In genomic region chr1:26281971-26282693, GRCh38 we compare ENCODE assay signal across 9 cellular contexts. TPM values are rescaled to one million over a fixed set of nuclear protein-coding genes. Genes with fewer than 3 reads are reported as not detected.
DNase-seq lines count a peak whose midpoint lies in the region; ATAC-seq and TF ChIP-seq lines count a peak whose summit lies in the region.
"Had no signal": no experiment of that assay in that cellular context is flagged by ENCODE, and none has a peak within 500 bp of the region (broad histone marks: within the 10 kb centered on the region; RNA-seq: fewer than 3 reads in every experiment).

No MANE protein-coding gene starts in this region.

- no peaks in the 10 kb centered on the region for H3K27me3 ChIP-seq in CD4-positive, CD25-positive, alpha-beta regulatory T cell (ENCODE audit: control insufficient read depth, insufficient read depth, low read length)

- H3K9me3 ChIP-seq in CD4-positive, CD25-positive, alpha-beta regulatory T cell (ENCODE audit: control insufficient read depth in 2 of 2, low read length in 2 of 2): no peaks in the 10 kb centered on the region

- peak overlapping the region; percentile 91 to 96 (median 93) for H3K4me3 Mint-ChIP-seq in CD4-positive, CD25-positive, alpha-beta regulatory T cell
- peak overlapping the region; percentile 93 for H3K4me3 Mint-ChIP-seq in natural killer cell treated with Interleukin-12 subunit alpha and Interleukin-12 subunit beta and Interleukin-15 and Interleukin-18, amount 100 ng/mL, for 72 hours

- peaks cover 22% of the 10 kb centered on the region for H3K36me3 Mint-ChIP-seq in CD4-positive, CD25-positive, alpha-beta regulatory T cell
- H3K36me3 Mint-ChIP-seq in natural killer cell treated with Interleukin-12 subunit alpha and Interleukin-12 subunit beta and Interleukin-15 and Interleukin-18, amount 100 ng/mL, for 72 hours: no peaks in the 10 kb centered on the region

- no peaks in the 10 kb centered on the region for H3K27me3 Mint-ChIP-seq in CD4-positive, CD25-positive, alpha-beta regulatory T cell
- no peaks in the 10 kb centered on the region for H3K27me3 Mint-ChIP-seq in natural killer cell treated with Interleukin-12 subunit alpha and Interleukin-12 subunit beta and Interleukin-15 and Interleukin-18, amount 100 ng/mL, for 72 hours

- peak overlapping the region; percentile 77 for H3K4me3 ChIP-seq in CD4-positive, CD25-positive, alpha-beta regulatory T cell (ENCODE audit: low read depth, low read length)
- peak overlapping the region; percentile 8 to 86 for H3K4me3 ChIP-seq in cardiac fibroblast (replicated peaks in 1 of 2; ENCODE audit: low read depth in 2 of 2, low read length in 2 of 2)

- peaks cover 15% of the 10 kb centered on the region for H3K36me3 ChIP-seq in CD4-positive, CD25-positive, alpha-beta regulatory T cell (ENCODE audit: control insufficient read depth, insufficient read depth, low read length)

- ATAC-seq in CD4-positive, CD25-positive, alpha-beta regulatory T cell (ENCODE audit: low read depth in 2 of 2): no peak
- ATAC-seq in natural killer cell treated with Interleukin-12 subunit alpha and Interleukin-12 subunit beta and Interleukin-15 and Interleukin-18, amount 100 ng/mL, for 72 hours: no peak
- ATAC-seq in HG02973 (IDR thresholded peaks at IDR 0.05; ENCODE audit: unreplicated experiment): no peak

- peak overlapping the region; percentile 96 to 100 (median 99) for H3K27ac Mint-ChIP-seq in CD4-positive, CD25-positive, alpha-beta regulatory T cell
- H3K27ac Mint-ChIP-seq in natural killer cell treated with Interleukin-12 subunit alpha and Interleukin-12 subunit beta and Interleukin-15 and Interleukin-18, amount 100 ng/mL, for 72 hours: peak overlapping the region; percentile 87 to 89

- peaks cover 11 to 90% (median 54%) of the 10 kb centered on the region in 4 donors for H3K4me1 Mint-ChIP-seq in CD4-positive, CD25-positive, alpha-beta regulatory T cell
- H3K4me1 Mint-ChIP-seq in natural killer cell treated with Interleukin-12 subunit alpha and Interleukin-12 subunit beta and Interleukin-15 and Interleukin-18, amount 100 ng/mL, for 72 hours (ENCODE audit: low read depth in 2 of 2): peaks cover 71% of the 10 kb centered on the region in 2 donors

- no peak for TF ChIP-seq CTCF in cardiac fibroblast (IDR thresholded peaks at IDR 0.05; ENCODE audit: low read depth, low read length)

- peaks cover 97% of the 10 kb centered on the region for H3K4me1 ChIP-seq in CD4-positive, CD25-positive, alpha-beta regulatory T cell (ENCODE audit: control insufficient read depth, insufficient read depth, low read length, poor library complexity, severe bottlenecking)

- peak overlapping the region; percentile 93 for H3K27ac ChIP-seq in CD4-positive, CD25-positive, alpha-beta regulatory T cell (ENCODE audit: insufficient read depth, low read length, poor library complexity, severe bottlenecking)

- no peak for DNase-seq in CD4-positive, CD25-positive, alpha-beta regulatory T cell
- DNase-seq in MV-4-11 (lab: John Stamatoyannopoulos, UW) (peak; percentile 71), cardiac fibroblast (ENCODE audit: low read depth in 2 of 2) (peak in 1 of 2 donors; percentile 51), T1000 (lab: John Stamatoyannopoulos, UW) (no peak), NCI-H1092 treated with DMSO at 0.1 percent for 48 hours (lab: John Stamatoyannopoulos, UW) (no peak), LoVo (ENCODE audit: low spot score) (no peak)
- DNase-seq in natural killer cell treated with Interleukin-12 subunit alpha and Interleukin-12 subunit beta and Interleukin-15 and Interleukin-18, amount 100 ng/mL, for 72 hours (ENCODE audit: low spot score): no peak
- DNase-seq: effector CD4-positive, alpha-beta T cell had no signal

- H3K9me3 Mint-ChIP-seq in CD4-positive, CD25-positive, alpha-beta regulatory T cell: no peaks in the 10 kb centered on the region
- H3K9me3 Mint-ChIP-seq in natural killer cell treated with Interleukin-12 subunit alpha and Interleukin-12 subunit beta and Interleukin-15 and Interleukin-18, amount 100 ng/mL, for 72 hours: no peaks in the 10 kb centered on the region

RNA-seq across cellular contexts. Expression of gene SH3BGRL3, which starts 2.2 kb away (rescaled TPM):
- 404 TPM for total RNA-seq in CD4-positive, CD25-positive, alpha-beta regulatory T cell
- 1,000 to 10,000 TPM; 1,085 to 1,853 (median 1,299) TPM for polyA plus RNA-seq in CD4-positive, CD25-positive, alpha-beta regulatory T cell
- total RNA-seq in natural killer cell treated with Interleukin-12 subunit alpha and Interleukin-12 subunit beta and Interleukin-15 and Interleukin-18, amount 100 ng/mL, for 72 hours: 100 to 1,000 TPM; 203 to 249 TPM

RNA-seq across cellular contexts. Expression of gene UBXN11, which starts 24.3 kb away (rescaled TPM):
- total RNA-seq in CD4-positive, CD25-positive, alpha-beta regulatory T cell: 30.8 TPM
- polyA plus RNA-seq in CD4-positive, CD25-positive, alpha-beta regulatory T cell: 10 to 100 TPM in 3 of 4 donors, 1 to 10 TPM in 1; 8.1 to 15.2 (median 11.0) TPM
- 10 to 100 TPM in 1 of 2 donors, 1 to 10 TPM in 1; 9.9 to 24.8 TPM for total RNA-seq in natural killer cell treated with Interleukin-12 subunit alpha and Interleukin-12 subunit beta and Interleukin-15 and Interleukin-18, amount 100 ng/mL, for 72 hours

RNA-seq across cellular contexts. Expression of gene CD52, which starts 35.6 kb away (rescaled TPM):
- 1,528 TPM for total RNA-seq in CD4-positive, CD25-positive, alpha-beta regulatory T cell
- polyA plus RNA-seq in CD4-positive, CD25-positive, alpha-beta regulatory T cell: over 10,000 TPM in 2 of 4 donors, 1,000 to 10,000 TPM in 2; 9,467 to 12,173 (median 10,919) TPM
- 10 to 100 TPM in 1 of 2 donors, 1 to 10 TPM in 1; 8.1 to 17.2 TPM for total RNA-seq in natural killer cell treated with Interleukin-12 subunit alpha and Interleukin-12 subunit beta and Interleukin-15 and Interleukin-18, amount 100 ng/mL, for 72 hours

RNA-seq across cellular contexts. Expression of gene CEP85, which starts 48.1 kb away (rescaled TPM):
- total RNA-seq in CD4-positive, CD25-positive, alpha-beta regulatory T cell: 18.0 TPM
- 1 to 10 TPM; 6.5 to 9.8 (median 7.7) TPM for polyA plus RNA-seq in CD4-positive, CD25-positive, alpha-beta regulatory T cell
- 10 to 100 TPM; 21.0 to 57.5 TPM for total RNA-seq in natural killer cell treated with Interleukin-12 subunit alpha and Interleukin-12 subunit beta and Interleukin-15 and Interleukin-18, amount 100 ng/mL, for 72 hours

Comparison
In these comparisons a context has a peak if more than half of its experiments do, and no peak if none do; other contexts are left out.
1. RNA of gene CD52, which starts 35.6 kb away (total RNA-seq): 1,528 TPM in CD4-positive, CD25-positive, alpha-beta regulatory T cell (single experiment); 8.1 to 17.2 TPM in natural killer cell treated with Interleukin-12 subunit alpha and Interleukin-12 subunit beta and Interleukin-15 and Interleukin-18, amount 100 ng/mL, for 72 hours; every median in the first group is over 10 times any median in the second.